ENCODE assay signal across 1 cellular context in genomic region chrX:10022580-10023245, GRCh38.
TF ChIP-seq lines count a peak whose summit lies in the region.

No MANE protein-coding gene starts in this region.

TF ChIP-seq in HepG2, 621 proteins besides CTCF, POLR2A, EP300 and RAD21:
- no peak for TF ChIP-seq DR1 (CRISPR knock-in tag; IDR thresholded peaks at IDR 0.05)
- 0 out of 2 replicates have a peak, but pooled peaks have one; percentile 14 for TF ChIP-seq SP5 (CRISPR knock-in tag; IDR thresholded peaks at IDR 0.05; ENCODE audit: borderline replicate concordance, low read depth)
- TF ChIP-seq DBP (CRISPR knock-in tag; IDR thresholded peaks at IDR 0.05; ENCODE audit: not compliant biosample characterization), result no peak
- TF ChIP-seq ZNF318 (CRISPR knock-in tag; IDR thresholded peaks at IDR 0.05), result no peak
- TF ChIP-seq PATZ1 (CRISPR knock-in tag; IDR thresholded peaks at IDR 0.05), result no peak
- no peak for TF ChIP-seq SOX13 (IDR thresholded peaks at IDR 0.05)
- TF ChIP-seq SOX13 (CRISPR knock-in tag; conservative IDR thresholded peaks at IDR 0.05 in 1 of 2, IDR thresholded peaks at IDR 0.05 in 1 of 2), result 0 out of 4 replicates have a peak, but pooled peaks of 1 of the 2 experiments have one; percentile 3
- no peak for TF ChIP-seq ZNF580 (CRISPR knock-in tag; IDR thresholded peaks at IDR 0.05; ENCODE audit: borderline replicate concordance, low read depth)
- TF ChIP-seq HNF1A (IDR thresholded peaks at IDR 0.05; ENCODE audit: low read depth), result no peak
- TF ChIP-seq HNF1A (CRISPR knock-in tag; IDR thresholded peaks at IDR 0.05; ENCODE audit: borderline replicate concordance), result peak; percentile 49; the same call in 1 of the 2 replicates
- TF ChIP-seq RXRB (CRISPR knock-in tag; IDR thresholded peaks at IDR 0.05; ENCODE audit: borderline replicate concordance), result no peak
- no peak for TF ChIP-seq TRAFD1 (CRISPR knock-in tag; IDR thresholded peaks at IDR 0.05; ENCODE audit: borderline replicate concordance)
- TF ChIP-seq PHF8 (CRISPR knock-in tag; IDR thresholded peaks at IDR 0.05), result no peak
- no peak for TF ChIP-seq ZNF589 (CRISPR knock-in tag; conservative IDR thresholded peaks at IDR 0.05)
- TF ChIP-seq HMGXB4 (CRISPR knock-in tag; IDR thresholded peaks at IDR 0.05; ENCODE audit: borderline replicate concordance in 1 of 2, low read depth in 1 of 2), result no peak
TF ChIP-seq in HepG2: peak in this region for 3.
